In genomic region chr6:33410050-33410710, GRCh38 we compare ENCODE assay signal across 8 cellular contexts. TPM values are rescaled to one million over a fixed set of nuclear protein-coding genes. Genes with fewer than 3 reads are reported as not detected.
DNase-seq lines count a peak whose midpoint lies in the region; ATAC-seq and TF ChIP-seq lines count a peak whose summit lies in the region.

No MANE protein-coding gene starts in this region.

- peak overlapping the region; percentile 85 for H3K27ac ChIP-seq in fibroblast of lung (ENCODE audit: insufficient read depth, low read length)

- ATAC-seq in activated T-helper 17 cell treated with anti-CD3 and anti-CD28 coated beads, Interleukin-2, amount 50 U/mL, for 72 hours (replicated peaks): peak; percentile 92
- peak; percentile 69 to 86 (median 74) for ATAC-seq in natural killer cell
- ATAC-seq in stimulated activated naive B cell treated with anti-CD40 and anti-IgM and Interleukin-4, amounts not matched to agents 10 μg/mL and 1 μg/mL and 100 μg/mL, for 72 hours (replicated peaks): peak; percentile 91 to 92

- TF ChIP-seq CTCF in LNCaP clone FGC (IDR thresholded peaks at IDR 0.05; ENCODE audit: control insufficient read depth, extremely low read depth, insufficient read depth) (no peak), fibroblast of lung (conservative IDR thresholded peaks at IDR 0.05 in 1 of 2, IDR thresholded peaks at IDR 0.05 in 1 of 2; ENCODE audit: low read depth in 1 of 2, low read length in 2 of 2) (no peak), natural killer cell (IDR thresholded peaks at IDR 0.05) (no peak)

- H3K9me3 Mint-ChIP-seq in activated T-helper 17 cell treated with anti-CD3 and anti-CD28 coated beads, Interleukin-2, amount 50 U/mL, for 72 hours: no peaks in the 10 kb centered on the region
- H3K9me3 Mint-ChIP-seq in natural killer cell: no peaks in the 10 kb centered on the region
- no peaks in the 10 kb centered on the region for H3K9me3 Mint-ChIP-seq in stimulated activated naive B cell treated with anti-CD40 and anti-IgM and Interleukin-4, amounts not matched to agents 10 μg/mL and 1 μg/mL and 100 μg/mL, for 72 hours

- no peaks in the 10 kb centered on the region for H3K27me3 Mint-ChIP-seq in activated T-helper 17 cell treated with anti-CD3 and anti-CD28 coated beads, Interleukin-2, amount 50 U/mL, for 72 hours
- no peaks in the 10 kb centered on the region for H3K27me3 Mint-ChIP-seq in natural killer cell (ENCODE audit: low read depth in 2 of 2)
- no peaks in the 10 kb centered on the region for H3K27me3 Mint-ChIP-seq in stimulated activated naive B cell treated with anti-CD40 and anti-IgM and Interleukin-4, amounts not matched to agents 10 μg/mL and 1 μg/mL and 100 μg/mL, for 72 hours

- H3K36me3 ChIP-seq in fibroblast of lung (ENCODE audit: control insufficient read depth, insufficient read depth, low read length): peaks cover 15% of the 10 kb centered on the region

- DNase-seq in EL (peak; percentile 99), H4 (ENCODE audit: low spot score) (peak; percentile 97), LNCaP clone FGC (ENCODE audit: low read depth) (peak; percentile 88), RPMI7951 (ENCODE audit: low read depth) (peak; percentile 97), fibroblast of lung (ENCODE audit: low read depth in 2 of 2) (peak; percentile 97), natural killer cell (peak; percentile 95)
- peak; percentile 98 for DNase-seq in stimulated activated naive B cell treated with anti-CD40 and anti-IgM and Interleukin-4, amounts not matched to agents 10 μg/mL and 1 μg/mL and 100 μg/mL, for 72 hours

- H3K9me3 ChIP-seq in fibroblast of lung (ENCODE audit: control insufficient read depth, insufficient read depth, low read depth, low read length): no peaks in the 10 kb centered on the region

- H3K27ac Mint-ChIP-seq in activated T-helper 17 cell treated with anti-CD3 and anti-CD28 coated beads, Interleukin-2, amount 50 U/mL, for 72 hours: peak overlapping the region; percentile 82
- peak overlapping the region; percentile 100 for H3K27ac Mint-ChIP-seq in natural killer cell
- peak overlapping the region; percentile 96 for H3K27ac Mint-ChIP-seq in stimulated activated naive B cell treated with anti-CD40 and anti-IgM and Interleukin-4, amounts not matched to agents 10 μg/mL and 1 μg/mL and 100 μg/mL, for 72 hours

- H3K4me2 ChIP-seq in fibroblast of lung (ENCODE audit: extremely low read depth, insufficient read depth, low read length): peak overlapping the region; percentile 82

- peak overlapping the region; percentile 80 for H3K9ac ChIP-seq in fibroblast of lung (ENCODE audit: insufficient read depth, low read length)

- intact Hi-C loops in natural killer cell (cut with micrococcal nuclease): loop anchor here (1.0 to 5.0 kb wide), 6 partner anchors 8 to 208 kb away; partner anchors contain the start of genes CUTA, HSD17B8, KIFC1 and RXRB

- peak overlapping the region; percentile 96 for H3K4me3 Mint-ChIP-seq in activated T-helper 17 cell treated with anti-CD3 and anti-CD28 coated beads, Interleukin-2, amount 50 U/mL, for 72 hours
- peak overlapping the region; percentile 92 for H3K4me3 Mint-ChIP-seq in natural killer cell
- H3K4me3 Mint-ChIP-seq in stimulated activated naive B cell treated with anti-CD40 and anti-IgM and Interleukin-4, amounts not matched to agents 10 μg/mL and 1 μg/mL and 100 μg/mL, for 72 hours: peak overlapping the region; percentile 91 to 92

- H3K79me2 ChIP-seq in fibroblast of lung (ENCODE audit: control insufficient read depth, insufficient read depth, low read length): peaks cover 32% of the 10 kb centered on the region

- H4K20me1 ChIP-seq in fibroblast of lung (ENCODE audit: control insufficient read depth, extremely low read depth, insufficient read depth, low read length): no peaks in the 10 kb centered on the region

- H3K4me3 ChIP-seq in LNCaP clone FGC (ENCODE audit: low read depth, low read length) (peak overlapping the region; percentile 64), fibroblast of lung (replicated peaks in 1 of 4; ENCODE audit: control extremely low read depth in 1 of 4, insufficient read depth in 1 of 4, low read depth in 3 of 4, low read length in 4 of 4) (peak overlapping the region; percentile 37 to 78 (median 57))

- H2AFZ ChIP-seq in fibroblast of lung (ENCODE audit: low read length): peak overlapping the region; percentile 70

- no peaks in the 10 kb centered on the region for H3K27me3 ChIP-seq in fibroblast of lung (ENCODE audit: control insufficient read depth, insufficient read depth, low read length)

- H3K4me1 ChIP-seq in fibroblast of lung (ENCODE audit: control insufficient read depth, extremely low read depth, insufficient read depth, low read length): peaks cover 9% of the 10 kb centered on the region

- H3K4me1 Mint-ChIP-seq in activated T-helper 17 cell treated with anti-CD3 and anti-CD28 coated beads, Interleukin-2, amount 50 U/mL, for 72 hours: peaks cover 45% of the 10 kb centered on the region
- H3K4me1 Mint-ChIP-seq in natural killer cell: peaks cover 38 to 48% of the 10 kb centered on the region in 2 donors
- peaks cover 42 to 52% of the 10 kb centered on the region in 2 donors for H3K4me1 Mint-ChIP-seq in stimulated activated naive B cell treated with anti-CD40 and anti-IgM and Interleukin-4, amounts not matched to agents 10 μg/mL and 1 μg/mL and 100 μg/mL, for 72 hours

- peaks cover 75% of the 10 kb centered on the region for H3K36me3 Mint-ChIP-seq in activated T-helper 17 cell treated with anti-CD3 and anti-CD28 coated beads, Interleukin-2, amount 50 U/mL, for 72 hours (ENCODE audit: low read depth)
- no peaks in the 10 kb centered on the region for H3K36me3 Mint-ChIP-seq in natural killer cell
- peaks cover 24 to 33% of the 10 kb centered on the region in 2 donors for H3K36me3 Mint-ChIP-seq in stimulated activated naive B cell treated with anti-CD40 and anti-IgM and Interleukin-4, amounts not matched to agents 10 μg/mL and 1 μg/mL and 100 μg/mL, for 72 hours

RNA-seq across cellular contexts. Expression of gene PHF1, which starts 0.6 kb away (rescaled TPM):
- total RNA-seq in H4 (2014; rRNA removed; shearing (Covaris generic)): 20.4 and 20.5 TPM in 2 replicates
- 23.2 and 23.5 TPM in 2 replicates for total RNA-seq in RPMI7951 (2014; rRNA removed; shearing (Covaris generic))
- 100 to 1,000 TPM in 1 of 2 donors, 10 to 100 TPM in 1; 27.2 to 133 TPM for total RNA-seq in activated T-helper 17 cell treated with anti-CD3 and anti-CD28 coated beads, Interleukin-2, amount 50 U/mL, for 72 hours
- total RNA-seq in fibroblast of lung (24.4 and 28.9 TPM in 2 replicates), natural killer cell (100 to 1,000 TPM; 262 to 392 (median 322) TPM)
- 29.6 and 32.9 TPM in 2 replicates for polyA plus RNA-seq in fibroblast of lung
- polyA plus RNA-seq in fibroblast of lung (2012): 33.7 and 33.9 TPM in 2 replicates
- 47.0 and 75.3 TPM in 2 replicates for polyA minus RNA-seq in fibroblast of lung (ENCODE audit: low replicate concordance)

RNA-seq across cellular contexts. Expression of gene CUTA, which starts 7.7 kb away (rescaled TPM):
- 183 and 222 TPM in 2 replicates for total RNA-seq in H4 (2014; rRNA removed; shearing (Covaris generic))
- total RNA-seq in RPMI7951 (2014; rRNA removed; shearing (Covaris generic)): 250 and 282 TPM in 2 replicates
- total RNA-seq in activated T-helper 17 cell treated with anti-CD3 and anti-CD28 coated beads, Interleukin-2, amount 50 U/mL, for 72 hours: 100 to 1,000 TPM; 163 to 248 TPM
- total RNA-seq in fibroblast of lung (105 and 127 TPM in 2 replicates), natural killer cell (100 to 1,000 TPM; 166 to 186 (median 184) TPM)
- polyA plus RNA-seq in fibroblast of lung: 264 and 347 TPM in 2 replicates
- polyA plus RNA-seq in fibroblast of lung (2012): 404 and 504 TPM in 2 replicates
- 203 and 241 TPM in 2 replicates for polyA minus RNA-seq in fibroblast of lung (ENCODE audit: low replicate concordance)

RNA-seq across cellular contexts. Expression of gene SYNGAP1, which starts 9.7 kb away (rescaled TPM):
- total RNA-seq in H4 (2014; rRNA removed; shearing (Covaris generic)): 0.37 and 0.75 TPM in 2 replicates
- 1.4 and 2.4 TPM in 2 replicates for total RNA-seq in RPMI7951 (2014; rRNA removed; shearing (Covaris generic))
- total RNA-seq in activated T-helper 17 cell treated with anti-CD3 and anti-CD28 coated beads, Interleukin-2, amount 50 U/mL, for 72 hours: 100 to 1,000 TPM in 1 of 2 donors, 10 to 100 TPM in 1; 43.2 to 156 TPM
- total RNA-seq in fibroblast of lung (4.6 and 7.3 TPM in 2 replicates), natural killer cell (10 to 100 TPM; 43.5 to 61.6 (median 55.8) TPM)
- polyA plus RNA-seq in fibroblast of lung: 3.6 and 5.9 TPM in 2 replicates
- polyA plus RNA-seq in fibroblast of lung (2012): 13.7 and 14.9 TPM in 2 replicates
- polyA minus RNA-seq in fibroblast of lung (ENCODE audit: low replicate concordance): 8.8 and 12.5 TPM in 2 replicates

RNA-seq across cellular contexts. Expression of gene KIFC1, which starts 18.6 kb away (rescaled TPM):
- total RNA-seq in H4 (2014; rRNA removed; shearing (Covaris generic)): 52.4 and 67.2 TPM in 2 replicates
- total RNA-seq in RPMI7951 (2014; rRNA removed; shearing (Covaris generic)): 125 and 128 TPM in 2 replicates
- total RNA-seq in activated T-helper 17 cell treated with anti-CD3 and anti-CD28 coated beads, Interleukin-2, amount 50 U/mL, for 72 hours: 100 to 1,000 TPM; 101 to 108 TPM
- total RNA-seq in fibroblast of lung (0.51 and 5.3 TPM in 2 replicates), natural killer cell (1 to 10 TPM; 2.7 to 4.6 (median 3.3) TPM)
- polyA plus RNA-seq in fibroblast of lung: 8.0 and 36.6 TPM in 2 replicates
- polyA plus RNA-seq in fibroblast of lung (2012): 7.5 and 33.4 TPM in 2 replicates
- polyA minus RNA-seq in fibroblast of lung (ENCODE audit: low replicate concordance): 6.1 and 27.2 TPM in 2 replicates

RNA-seq across cellular contexts. Expression of gene ZBTB9, which starts 44.2 kb away (rescaled TPM):
- total RNA-seq in H4 (2014; rRNA removed; shearing (Covaris generic)): 5.6 and 7.6 TPM in 2 replicates
- 7.4 and 7.5 TPM in 2 replicates for total RNA-seq in RPMI7951 (2014; rRNA removed; shearing (Covaris generic))
- total RNA-seq in activated T-helper 17 cell treated with anti-CD3 and anti-CD28 coated beads, Interleukin-2, amount 50 U/mL, for 72 hours: 10 to 100 TPM; 11.6 to 12.5 TPM
- total RNA-seq in fibroblast of lung (4.1 and 4.9 TPM in 2 replicates), natural killer cell (1 to 10 TPM; 3.8 to 5.1 (median 3.9) TPM)
- polyA plus RNA-seq in fibroblast of lung: 5.2 and 6.7 TPM in 2 replicates
- 5.6 and 8.8 TPM in 2 replicates for polyA plus RNA-seq in fibroblast of lung (2012)
- 5.5 and 10.2 TPM in 2 replicates for polyA minus RNA-seq in fibroblast of lung (ENCODE audit: low replicate concordance)

Comparison
In these comparisons a context has a peak if more than half of its experiments do, and no peak if none do; other contexts are left out.
1. Peak in every context shown above with its lines: DNase-seq, ATAC-seq, H3K4me3 ChIP-seq and H3K27ac ChIP-seq.